9 cellular contexts compared by ENCODE assay signal in the genomic region with DNA sequence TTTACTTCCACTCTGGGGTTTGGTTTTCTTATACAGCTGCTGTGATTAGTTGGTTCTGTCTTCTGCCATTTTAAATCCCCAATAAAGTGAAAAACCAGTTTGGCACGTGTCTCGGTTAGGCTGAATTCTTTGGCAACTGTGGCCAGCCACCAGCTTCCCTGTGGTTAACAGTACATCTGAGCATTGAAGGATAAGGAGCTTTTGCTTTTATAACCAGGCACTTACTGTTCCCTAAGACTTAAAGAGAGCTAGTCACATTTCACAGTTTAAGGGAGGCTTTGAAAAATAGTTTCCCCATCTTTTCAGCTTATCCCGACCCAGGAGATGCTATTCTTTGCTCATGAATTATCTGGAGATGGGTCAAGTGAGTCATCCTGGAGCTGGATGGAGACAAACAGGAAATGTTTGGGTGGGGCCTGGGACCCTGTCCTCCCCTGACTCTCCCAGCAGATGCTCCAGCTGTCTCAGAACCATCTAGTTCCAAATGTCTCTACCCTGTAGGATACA. TPM values are rescaled to one million over a fixed set of nuclear protein-coding genes. Genes with fewer than 3 reads are reported as not detected.
DNase-seq lines count a peak whose midpoint lies in the region; ATAC-seq and TF ChIP-seq lines count a peak whose summit lies in the region.
"Had no signal": no experiment of that assay in that cellular context is flagged by ENCODE, and none has a peak within 500 bp of the region (broad histone marks: within the 10 kb centered on the region; RNA-seq: fewer than 3 reads in every experiment).

No MANE protein-coding gene starts in this region.

- POLR2A ChIA-PET in SK-N-SH (lab: Yijun Ruan, JAX), result no interaction called here

- no peak for TF ChIP-seq POLR2A in ovary (IDR thresholded peaks at IDR 0.05)

- no peaks in the 10 kb centered on the region for H4K20me1 ChIP-seq in SK-N-SH (ENCODE audit: insufficient read depth)

- H3K36me3 ChIP-seq in CD4-positive, CD25-positive, alpha-beta regulatory T cell (ENCODE audit: control insufficient read depth, insufficient read depth, low read length), result peaks cover 89% of the 10 kb centered on the region
- H3K36me3 ChIP-seq in SK-N-SH (replicated peaks in 1 of 2; ENCODE audit: control insufficient read depth in 1 of 2, insufficient read depth in 2 of 2, low read length in 1 of 2) (peaks cover 64 to 90% of the 10 kb centered on the region in 2 experiments), ovary (no peaks in the 10 kb centered on the region)

- peaks cover 2 to 8% (median 4%) of the 10 kb centered on the region in 4 donors for H3K4me1 Mint-ChIP-seq in CD4-positive, CD25-positive, alpha-beta regulatory T cell

- no peak for TF ChIP-seq RAD21 in SK-N-SH (IDR thresholded peaks at IDR 0.05; ENCODE audit: low read length)

- H3K4me2 ChIP-seq in SK-N-SH, result peak overlapping the region; percentile 37

- intact Hi-C loops in ovary (cut with DNase I) (no loop called here), left colon (cut with DNase I, micrococcal nuclease) (no loop called here)

- no peak overlapping the region for H3K4me3 ChIP-seq in CD4-positive, CD25-positive, alpha-beta regulatory T cell (ENCODE audit: low read depth, low read length)
- no peak overlapping the region for H3K4me3 ChIP-seq in SK-N-SH (ENCODE audit: low read depth in 2 of 2, low read length in 1 of 2)
- H3K4me3 ChIP-seq in fibroblast of pulmonary artery (replicated peaks; ENCODE audit: low read depth, low read length), result no peak overlapping the region
- no peak overlapping the region for H3K4me3 ChIP-seq in ovary

- peak overlapping the region; percentile 26 to 91 (median 72) for H3K27ac Mint-ChIP-seq in CD4-positive, CD25-positive, alpha-beta regulatory T cell
- H3K27ac Mint-ChIP-seq: activated CD4-positive, alpha-beta T cell treated with anti-CD3 and anti-CD28 coated beads, Interleukin-2, amount 10 ng/mL, durations not matched to agents 24 days and 14 days had no signal

- H2AFZ ChIP-seq in SK-N-SH (ENCODE audit: low read depth), result no peak overlapping the region

- H3K9me2 ChIP-seq in SK-N-SH, result no peaks in the 10 kb centered on the region

- no peak overlapping the region for H3K4me3 Mint-ChIP-seq in CD4-positive, CD25-positive, alpha-beta regulatory T cell
- H3K4me3 Mint-ChIP-seq: activated CD4-positive, alpha-beta T cell treated with anti-CD3 and anti-CD28 coated beads, Interleukin-2, amount 10 ng/mL, durations not matched to agents 24 days and 14 days had no signal

- no peaks in the 10 kb centered on the region for H3K27me3 ChIP-seq in CD4-positive, CD25-positive, alpha-beta regulatory T cell (ENCODE audit: control insufficient read depth, insufficient read depth, low read length)
- H3K27me3 ChIP-seq in SK-N-SH (ENCODE audit: insufficient read depth), result no peaks in the 10 kb centered on the region
- no peaks in the 10 kb centered on the region for H3K27me3 ChIP-seq in ovary

- TF ChIP-seq CTCF in SK-N-SH (IDR thresholded peaks at IDR 0.05), result no peak
- TF ChIP-seq CTCF in fibroblast of pulmonary artery (IDR thresholded peaks at IDR 0.05; ENCODE audit: low read length, missing control alignments), result no peak
- no peak for TF ChIP-seq CTCF in ovary (IDR thresholded peaks at IDR 0.05)

- peaks cover 76% of the 10 kb centered on the region for H3K36me3 Mint-ChIP-seq in CD4-positive, CD25-positive, alpha-beta regulatory T cell

- H3K79me2 ChIP-seq in SK-N-SH (ENCODE audit: insufficient read depth), result no peaks in the 10 kb centered on the region

- no peak overlapping the region for H3K27ac ChIP-seq in CD4-positive, CD25-positive, alpha-beta regulatory T cell (ENCODE audit: insufficient read depth, low read length, poor library complexity, severe bottlenecking)
- H3K27ac ChIP-seq in SK-N-SH (ENCODE audit: low read depth in 2 of 2, low read length in 1 of 2) (peak overlapping the region; percentile 34 to 73), ovary (peak overlapping the region in 1 of 2 donors; percentile 77)

- 51% methylated on average over 3 of the region's 3 CpGs for WGBS in SK-N-SH (ENCODE audit: low lambda C conversion rate)
- WGBS in ovary, 3 donors, result 0 to 6% (median 3%) methylated on average over 3 of the region's 3 CpGs

- CTCF ChIA-PET in SK-N-SH (lab: Yijun Ruan, JAX), result interaction anchor here (0.7 to 5.2 kb wide), 20 partner anchors 8 to 847 kb away, joined by 3 to 28 read pairs (median 4); a partner anchor contains a TSS

- peaks cover 18% of the 10 kb centered on the region for H3F3A ChIP-seq in SK-N-SH (replicated peaks; ENCODE audit: insufficient read depth)

- no peak for DNase-seq in CD4-positive, CD25-positive, alpha-beta regulatory T cell
- DNase-seq in SK-N-SH, result no peak
- peak; percentile 77 for DNase-seq in fibroblast of pulmonary artery (ENCODE audit: low read depth)
- DNase-seq in ovary, result peak in 4 of 5 donors; percentile 46 to 71 (median 58)
- no peak for DNase-seq in Ammon's horn (ENCODE audit: low spot score)
- DNase-seq in activated CD8-positive, alpha-beta memory T cell treated with anti-CD3 and anti-CD28 coated beads, Interleukin-2, amount 50 U/mL, for 4 hours, result no peak
- DNase-seq in NCI-H2107 treated with DMSO at 0.1 percent for 48 hours (lab: John Stamatoyannopoulos, UW; ENCODE audit: unreplicated experiment), result no peak
- no peak for DNase-seq in left colon

- TF ChIP-seq EP300 in SK-N-SH (IDR thresholded peaks at IDR 0.05; ENCODE audit: borderline replicate concordance in 1 of 2, low read depth in 1 of 2, low read length in 1 of 2) (0 out of 4 replicates have a peak, but pooled peaks of 1 of the 2 experiments have one; percentile 23), ovary (IDR thresholded peaks at IDR 0.05) (no peak)

- H3K9me3 Mint-ChIP-seq in CD4-positive, CD25-positive, alpha-beta regulatory T cell, result no peaks in the 10 kb centered on the region
- H3K9me3 Mint-ChIP-seq: activated CD4-positive, alpha-beta T cell treated with anti-CD3 and anti-CD28 coated beads, Interleukin-2, amount 10 ng/mL, durations not matched to agents 24 days and 14 days had no signal

- peak overlapping the region; percentile 1; the same call in 1 of the 2 replicates for H3K9ac ChIP-seq in SK-N-SH

- no peak for ATAC-seq in CD4-positive, CD25-positive, alpha-beta regulatory T cell (ENCODE audit: low read depth in 2 of 2)
- no peak for ATAC-seq in left colon

- H3K4me1 ChIP-seq in CD4-positive, CD25-positive, alpha-beta regulatory T cell (ENCODE audit: control insufficient read depth, insufficient read depth, low read length, poor library complexity, severe bottlenecking), result no peaks in the 10 kb centered on the region
- peaks cover 2 to 31% of the 10 kb centered on the region in 2 experiments; a peak in 3 of 4 replicates for H3K4me1 ChIP-seq in SK-N-SH (ENCODE audit: control insufficient read depth in 1 of 2, insufficient read depth in 2 of 2, low read depth in 1 of 2, low read length in 1 of 2)
- H3K4me1 ChIP-seq in ovary (ENCODE audit: insufficient read depth), result peaks cover 21% of the 10 kb centered on the region

- no peaks in the 10 kb centered on the region for H3K9me3 ChIP-seq in CD4-positive, CD25-positive, alpha-beta regulatory T cell (ENCODE audit: control insufficient read depth in 2 of 2, low read length in 2 of 2)
- H3K9me3 ChIP-seq in SK-N-SH, result no peaks in the 10 kb centered on the region
- no peaks in the 10 kb centered on the region for H3K9me3 ChIP-seq in ovary

- no peaks in the 10 kb centered on the region for H3K27me3 Mint-ChIP-seq in CD4-positive, CD25-positive, alpha-beta regulatory T cell
- H3K27me3 Mint-ChIP-seq: activated CD4-positive, alpha-beta T cell treated with anti-CD3 and anti-CD28 coated beads, Interleukin-2, amount 10 ng/mL, durations not matched to agents 24 days and 14 days had no signal

TF ChIP-seq in SK-N-SH, 30 proteins besides CTCF, POLR2A, EP300 and RAD21:
- TF ChIP-seq JUND (IDR thresholded peaks at IDR 0.05) (0 out of 2 replicates have a peak, but pooled peaks have one; percentile 40), TCF12 (IDR thresholded peaks at IDR 0.05) (peak; percentile 50), FOSL2 (IDR thresholded peaks at IDR 0.05; ENCODE audit: borderline replicate concordance, low read depth) (peak; percentile 75), FOXM1 (IDR thresholded peaks at IDR 0.05; ENCODE audit: low read depth) (no peak), EZH2phosphoT487 (IDR thresholded peaks at IDR 0.05; ENCODE audit: borderline replicate concordance, low read depth) (no peak), POLR2AphosphoS5 (IDR thresholded peaks at IDR 0.05; ENCODE audit: low read depth, low read length) (no peak), NFIC (IDR thresholded peaks at IDR 0.05; ENCODE audit: borderline replicate concordance) (0 out of 2 replicates have a peak, but pooled peaks have one; percentile 33)
- TF ChIP-seq, protein P1, sequence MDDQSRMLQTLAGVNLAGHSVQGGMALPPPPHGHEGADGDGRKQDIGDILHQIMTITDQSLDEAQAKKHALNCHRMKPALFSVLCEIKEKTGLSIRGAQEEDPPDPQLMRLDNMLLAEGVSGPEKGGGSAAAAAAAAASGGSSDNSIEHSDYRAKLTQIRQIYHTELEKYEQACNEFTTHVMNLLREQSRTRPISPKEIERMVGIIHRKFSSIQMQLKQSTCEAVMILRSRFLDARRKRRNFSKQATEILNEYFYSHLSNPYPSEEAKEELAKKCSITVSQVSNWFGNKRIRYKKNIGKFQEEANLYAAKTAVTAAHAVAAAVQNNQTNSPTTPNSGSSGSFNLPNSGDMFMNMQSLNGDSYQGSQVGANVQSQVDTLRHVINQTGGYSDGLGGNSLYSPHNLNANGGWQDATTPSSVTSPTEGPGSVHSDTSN (IDR thresholded peaks at IDR 0.05), result peak; percentile 20; the same call in 1 of the 2 replicates
TF ChIP-seq in SK-N-SH: peak in this region for 5.

RNA-seq across cellular contexts. Expression of a gene that starts 57.3 kb away (rescaled TPM):
- total RNA-seq in CD4-positive, CD25-positive, alpha-beta regulatory T cell, result 0.59 TPM
- under 1 TPM in 3 of 4 donors, not detected in 1; 0.06 to 0.45 (median 0.22) TPM for polyA plus RNA-seq in CD4-positive, CD25-positive, alpha-beta regulatory T cell
- polyA plus RNA-seq in SK-N-SH (2012; rRNA removed) (1.1 and 1.6 TPM in 2 replicates), ovary (under 1 TPM; 0.29 to 0.40 TPM)
- 1.2 and 1.3 TPM in 2 replicates for polyA plus RNA-seq in SK-N-SH (2012; cell fraction: cytosol; rRNA removed)
- polyA plus RNA-seq in SK-N-SH (2012; cell fraction: nucleus; rRNA removed), result 4.7 and 5.3 TPM in 2 replicates
- total RNA-seq in ovary (1 to 10 TPM in 3 of 7 donors, under 1 TPM in 4; 0.22 to 3.7 (median 0.57) TPM), left colon (1 to 10 TPM; 3.2 to 6.8 TPM)

Comparison
In these comparisons a context has a peak if more than half of its experiments do, and no peak if none do; other contexts are left out.
1. DNase-seq: peak in fibroblast of pulmonary artery (single experiment) and ovary (4 of 5); none in CD4-positive, CD25-positive, alpha-beta regulatory T cell (0 of 3), SK-N-SH (single experiment), Ammon's horn (single experiment), activated CD8-positive, alpha-beta memory T cell treated with anti-CD3 and anti-CD28 coated beads, Interleukin-2, amount 50 U/mL, for 4 hours (single experiment), NCI-H2107 treated with DMSO at 0.1 percent for 48 hours (single experiment) and left colon (0 of 2).